In genomic region chr11:115334932-115335788, GRCh38 we compare ENCODE assay signal across 7 cellular contexts.
DNase-seq lines count a peak whose midpoint lies in the region; ATAC-seq and TF ChIP-seq lines count a peak whose summit lies in the region.

No MANE protein-coding gene starts in this region.

- H3K4me1 Mint-ChIP-seq in mesothelial cell of epicardium = no peaks in the 10 kb centered on the region

- DNase-seq in NCI-H1092 treated with DMSO at 0.1 percent for 48 hours (lab: John Stamatoyannopoulos, UW) (peak; percentile 59), breast epithelium (ENCODE audit: low spot score in 2 of 2) (no peak), mesothelial cell of epicardium (ENCODE audit: low spot score in 2 of 2, unreplicated experiment in 2 of 2) (no peak), iPS-NIHi7 (ENCODE audit: extremely low spot score) (no peak)

- intact Hi-C loops in breast epithelium (cut with DNase I; ENCODE audit: low total_unique reads) = loop anchor here (10.0 kb wide), 1 partner anchor 940 kb away; no protein-coding TSS in a partner anchor

- no peaks in the 10 kb centered on the region for H3K9me3 ChIP-seq in breast epithelium

- no peak overlapping the region for H3K4me3 Mint-ChIP-seq in mesothelial cell of epicardium

- no peak overlapping the region for H3K4me3 ChIP-seq in breast epithelium

- H3K27ac Mint-ChIP-seq in mesothelial cell of epicardium = no peak overlapping the region

- no peaks in the 10 kb centered on the region for H3K36me3 ChIP-seq in breast epithelium

- H3K4me1 ChIP-seq in breast epithelium = no peaks in the 10 kb centered on the region

- no peak overlapping the region for H3K27ac ChIP-seq in breast epithelium

- TF ChIP-seq POLR2A in breast epithelium (IDR thresholded peaks at IDR 0.05) = no peak

- no peaks in the 10 kb centered on the region for H3K27me3 ChIP-seq in breast epithelium

- H3K36me3 Mint-ChIP-seq in mesothelial cell of epicardium = no peaks in the 10 kb centered on the region

- ATAC-seq in HG03175 (IDR thresholded peaks at IDR 0.05; ENCODE audit: unreplicated experiment) (no peak), HG03097 (IDR thresholded peaks at IDR 0.05; ENCODE audit: low FRiP score, unreplicated experiment) (no peak)

- TF ChIP-seq CTCF in GM12872 (IDR thresholded peaks at IDR 0.05; ENCODE audit: insufficient read depth, low read depth, low read length) = peak; percentile 57
- TF ChIP-seq CTCF in breast epithelium (IDR thresholded peaks at IDR 0.05) = peak; percentile 25 to 71 (median 64)
- peak; percentile 76 for TF ChIP-seq CTCF in mesothelial cell of epicardium (IDR thresholded peaks at IDR 0.05; ENCODE audit: unreplicated experiment)

- H3K27me3 Mint-ChIP-seq in mesothelial cell of epicardium (ENCODE audit: low read depth) = no peaks in the 10 kb centered on the region

- no peaks in the 10 kb centered on the region for H3K9me3 Mint-ChIP-seq in mesothelial cell of epicardium
